8 cellular contexts compared by ENCODE assay signal in the genomic region with DNA sequence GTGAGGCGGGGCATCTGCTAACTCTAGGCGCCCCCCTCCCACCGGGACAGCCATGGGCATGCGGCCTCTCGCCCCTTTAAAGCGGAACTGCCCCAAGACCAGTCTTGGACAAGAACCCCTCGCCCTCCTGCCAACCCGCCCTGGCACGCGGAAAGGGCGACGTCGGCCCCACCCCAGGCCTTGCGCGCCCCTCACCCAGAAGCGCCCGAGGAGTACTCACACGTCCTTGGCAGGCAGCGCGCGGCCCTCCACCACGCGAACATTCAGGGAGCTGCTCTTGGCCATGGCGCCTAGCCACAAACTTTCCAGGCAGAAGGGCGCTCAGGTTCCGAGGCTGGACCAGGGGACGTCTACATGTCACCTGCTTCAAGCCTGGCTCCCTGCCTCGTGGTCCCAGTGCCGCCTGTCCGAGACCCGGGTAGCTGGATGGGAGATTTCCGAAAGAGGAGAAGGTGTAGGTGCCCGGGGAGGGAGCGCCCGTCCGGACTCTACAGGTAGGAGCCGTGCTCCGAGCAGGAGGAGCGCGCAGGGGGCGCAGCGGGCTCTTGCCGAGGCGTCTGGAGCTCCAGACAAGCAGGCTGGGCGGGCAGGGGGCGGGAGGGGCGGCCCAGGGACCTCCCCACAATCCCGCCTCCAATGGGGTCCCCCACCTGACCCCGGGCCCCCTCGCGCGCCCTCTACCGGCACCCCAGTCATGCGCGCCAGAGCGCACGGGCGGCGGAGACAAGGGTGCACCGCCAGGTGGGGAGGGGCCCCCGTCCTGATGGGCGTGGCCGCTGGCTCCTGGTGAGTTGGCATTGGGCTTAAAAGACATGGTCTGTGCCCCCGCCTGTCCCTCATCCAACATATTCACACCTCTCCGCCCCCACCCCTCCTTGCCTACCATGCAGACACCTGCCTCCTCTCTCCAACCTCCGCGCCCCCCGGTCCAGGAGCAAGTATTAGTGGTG. TPM values are rescaled to one million over a fixed set of nuclear protein-coding genes. Genes with fewer than 3 reads are reported as not detected.
DNase-seq lines count a peak whose midpoint lies in the region; ATAC-seq and TF ChIP-seq lines count a peak whose summit lies in the region.

Gene RASAL1 (minus strand): TSS at position 584 of the 950 bp plus-strand sequence. CDS start 299 bp downstream, at position 285.

- 15% methylated on average over 28 of the region's 68 CpGs for WGBS in hepatocyte (ENCODE audit: low lambda C conversion rate, missing lambda C conversion rate)

- H3K4me1 ChIP-seq in A673 (ENCODE audit: insufficient read depth, low read length, poor library complexity, severe bottlenecking) (peaks cover 6% of the 10 kb centered on the region), HAP-1 (peaks cover 4% of the 10 kb centered on the region; the same call in 1 of the 2 replicates), OCI-LY3 (ENCODE audit: low read length) (peaks cover 10% of the 10 kb centered on the region), hepatocyte (ENCODE audit: insufficient read depth) (no peaks in the 10 kb centered on the region)

- intact Hi-C loops in A673 (cut with micrococcal nuclease; ENCODE audit: unreplicated experiment): no loop called here

- DNase-seq in A673 (ENCODE audit: low spot score) (peak; percentile 44), HAP-1 (ENCODE audit: low spot score in 2 of 2) (peak; percentile 57 to 90), hepatocyte (ENCODE audit: low spot score) (peak; percentile 41)
- DNase-seq in activated T-helper 1 cell treated with anti-CD3 and anti-CD28 coated beads, Interleukin-2, amount 50 U/mL, for 16 hours (ENCODE audit: low read depth in 1 of 2, low spot score in 1 of 2): peak; percentile 42 to 58
- DNase-seq in stimulated activated CD4-positive, alpha-beta T cell treated with anti-CD3 and anti-CD28 coated beads, Interleukin-1b, Interleukin-23, amount 100 ng/mL, for 24 hours (ENCODE audit: low read depth in 4 of 4, low spot score in 1 of 4): peak; percentile 55 to 84 (median 68)

- H3K79me2 ChIP-seq in OCI-LY3 (ENCODE audit: low read length) (no peaks in the 10 kb centered on the region), hepatocyte (no peaks in the 10 kb centered on the region)

- POLR2A ChIA-PET in A673 (lab: Charles Lee; ENCODE audit: low non-redundant PET): no interaction called here

- H3K36me3 ChIP-seq in A673 (ENCODE audit: insufficient read depth, low read length, poor library complexity, severe bottlenecking): no peaks in the 10 kb centered on the region
- no peaks in the 10 kb centered on the region for H3K36me3 ChIP-seq in HAP-1 (replicated peaks)
- no peaks in the 10 kb centered on the region for H3K36me3 ChIP-seq in OCI-LY3 (replicated peaks; ENCODE audit: low read depth, low read length)
- no peaks in the 10 kb centered on the region for H3K36me3 ChIP-seq in hepatocyte (replicated peaks; ENCODE audit: insufficient read depth, low read depth)

- peak within 1 kb of the TSS; percentile 35 for H3K4me3 ChIP-seq in A673 (ENCODE audit: low read depth, low read length, poor library complexity, severe bottlenecking)
- peak within 1 kb of the TSS; percentile 39 for H3K4me3 ChIP-seq in HAP-1
- no peak within 1 kb of the TSS for H3K4me3 ChIP-seq in OCI-LY3 (ENCODE audit: low read length)
- no peak within 1 kb of the TSS for H3K4me3 ChIP-seq in hepatocyte

- BruUV-seq in A673 (replicated peaks; lab: Mats Ljungman, UMichigan): no TSS peak

- in situ Hi-C loops in HAP-1 (cut with MboI; ENCODE audit: low sequenced_read_pairs): no loop called here

- H2AFZ ChIP-seq in OCI-LY3 (ENCODE audit: low read depth, low read length) (no peak within 1 kb of the TSS), hepatocyte (no peak within 1 kb of the TSS)

- peak; percentile 64 for TF ChIP-seq CTCF in A673 (conservative IDR thresholded peaks at IDR 0.05; ENCODE audit: low read depth, low read length)
- TF ChIP-seq CTCF in OCI-LY3 (IDR thresholded peaks at IDR 0.05; ENCODE audit: low read depth, low read length): peak; percentile 19
- TF ChIP-seq CTCF in hepatocyte (IDR thresholded peaks at IDR 0.05; ENCODE audit: poor library complexity): peak; percentile 28

- H3K27ac ChIP-seq in A673 (ENCODE audit: low read depth, low read length, poor library complexity, severe bottlenecking): no peak within 1 kb of the TSS
- no peak within 1 kb of the TSS for H3K27ac ChIP-seq in OCI-LY3 (ENCODE audit: low read length)
- no peak within 1 kb of the TSS for H3K27ac ChIP-seq in hepatocyte

- CTCF ChIA-PET in A673 (lab: Charles Lee): interaction anchor here (0.6 to 1.4 kb wide), 3 partner anchors 16 to 142 kb away, joined by 4 read pairs; no protein-coding TSS in a partner anchor

- H3K9ac ChIP-seq in OCI-LY3 (ENCODE audit: low read length): no peak within 1 kb of the TSS

- H3K9me3 ChIP-seq in A673 (ENCODE audit: low read depth, low read length, poor library complexity, severe bottlenecking) (no peaks in the 10 kb centered on the region), HAP-1 (no peaks in the 10 kb centered on the region), OCI-LY3 (ENCODE audit: insufficient read depth, low read length) (no peaks in the 10 kb centered on the region), hepatocyte (ENCODE audit: low read depth) (no peaks in the 10 kb centered on the region)

- H3K27me3 ChIP-seq in A673 (replicated peaks; ENCODE audit: insufficient read depth, low read depth, low read length, poor library complexity): no peaks in the 10 kb centered on the region
- H3K27me3 ChIP-seq in HAP-1 (ENCODE audit: low read depth): no peaks in the 10 kb centered on the region
- 0 out of 2 replicates have a peak, but pooled peaks cover 5% of the 10 kb centered on the region for H3K27me3 ChIP-seq in OCI-LY3 (ENCODE audit: low read depth, low read length)
- peaks cover 33% of the 10 kb centered on the region for H3K27me3 ChIP-seq in hepatocyte

- no peaks in the 10 kb centered on the region for H4K20me1 ChIP-seq in OCI-LY3 (ENCODE audit: insufficient read depth, low read length)
- H4K20me1 ChIP-seq in hepatocyte (ENCODE audit: insufficient read depth, poor library complexity, severe bottlenecking): no peaks in the 10 kb centered on the region

- H3K9me2 ChIP-seq in hepatocyte (replicated peaks; ENCODE audit: insufficient read depth): no peaks in the 10 kb centered on the region

- no peak for ATAC-seq in HG02610 (IDR thresholded peaks at IDR 0.05; ENCODE audit: unreplicated experiment)
- no peak for ATAC-seq in HG03097 (IDR thresholded peaks at IDR 0.05; ENCODE audit: low FRiP score, unreplicated experiment)

- H3K4me2 ChIP-seq in OCI-LY3 (ENCODE audit: low read length) (no peak within 1 kb of the TSS), hepatocyte (peak within 1 kb of the TSS; percentile 56)

RNA-seq across cellular contexts. Expression of gene RASAL1, which starts in this region (rescaled TPM):
- 0.32 TPM in 1 of 2 replicates, not detected in the other for total RNA-seq in A673 (2021)
- not detected in 2 replicates for total RNA-seq in hepatocyte
- 0.22 and 0.74 TPM in 2 replicates for polyA plus RNA-seq in hepatocyte

Comparison
In these comparisons a context has a peak if more than half of its experiments do, and no peak if none do; other contexts are left out.
1. Peak in DNase-seq and H3K4me3 ChIP-seq in A673; RNA of the gene not detected or under 1 TPM.
2. Peak in DNase-seq and H3K4me2 ChIP-seq in hepatocyte; RNA of the gene not detected or under 1 TPM.